ENCODE assay signal across 1 cellular context in the genomic region with DNA sequence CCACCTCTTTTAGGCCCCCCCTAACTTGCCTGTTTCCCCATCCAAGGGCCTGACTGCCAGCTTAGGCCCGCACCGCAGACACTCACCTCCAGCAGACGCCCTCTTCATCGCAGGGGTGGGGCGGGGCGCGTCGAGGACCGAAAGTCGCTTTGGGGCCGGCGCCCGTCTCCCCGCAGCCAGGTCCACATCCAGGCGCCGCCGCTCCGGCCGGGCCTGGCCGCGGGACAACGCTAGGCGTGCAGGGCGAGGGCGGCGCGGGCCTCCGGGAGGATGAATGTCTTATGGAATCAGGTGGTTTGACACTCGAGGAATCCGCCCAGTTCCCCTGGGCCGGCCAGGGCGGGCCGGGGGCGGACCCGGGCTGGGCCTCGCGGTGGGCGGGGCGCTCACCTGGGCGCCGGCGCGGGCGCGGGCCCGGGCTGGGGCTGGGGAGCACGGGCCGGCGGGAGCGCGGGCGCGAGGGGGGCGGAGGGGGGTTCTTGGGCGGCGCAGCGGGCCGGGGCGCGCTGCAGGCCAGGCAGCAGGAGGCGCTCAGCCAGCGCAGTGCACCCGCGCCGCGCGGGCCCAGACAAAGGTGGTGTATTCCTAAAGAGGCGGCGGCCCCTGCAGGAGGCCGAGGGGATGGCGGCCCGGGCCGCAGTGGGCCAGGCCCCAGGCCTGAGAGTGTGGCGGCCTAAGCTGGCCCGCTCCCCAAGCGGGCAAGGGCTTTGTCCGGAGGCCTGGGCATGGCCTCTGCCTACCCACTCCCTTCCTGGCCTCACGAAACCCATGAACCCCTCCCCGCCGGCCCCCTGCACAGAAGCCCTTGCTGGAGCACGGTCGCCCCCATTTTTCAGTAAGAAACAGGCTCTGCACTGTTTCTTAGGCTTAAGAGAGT.
A peak's percentile ranks its signal among the peaks of the same experiment; 100 is the strongest.
TF ChIP-seq lines count a peak whose summit lies in the region.

No MANE protein-coding gene starts in this region.

TF ChIP-seq in H1, 55 proteins besides CTCF, POLR2A, EP300 and RAD21:
- TF ChIP-seq CBX8 (IDR thresholded peaks at IDR 0.05; ENCODE audit: borderline replicate concordance, low read depth, low read length) (no peak), YY1 (IDR thresholded peaks at IDR 0.05; ENCODE audit: low read depth, low read length) (0 out of 2 replicates have a peak, but pooled peaks have one; percentile 39), ASH2L (IDR thresholded peaks at IDR 0.05; ENCODE audit: low read length) (peak; percentile 33), PHF8 (conservative IDR thresholded peaks at IDR 0.05; ENCODE audit: low read depth, low read length) (peak; percentile 53; the same call in 1 of the 2 replicates), KDM4A (IDR thresholded peaks at IDR 0.05; ENCODE audit: low read depth, low read length, severe bottlenecking) (peak; percentile 52), SP1 (IDR thresholded peaks at IDR 0.05; ENCODE audit: low read depth, low read length) (no peak), HDAC2 (IDR thresholded peaks at IDR 0.05; ENCODE audit: borderline replicate concordance in 1 of 2, low read depth in 2 of 2, low read length in 2 of 2) (peak in 1 of 2 experiments; percentile 43; a peak in 1 of 4 replicates)
- TF ChIP-seq, protein P1, sequence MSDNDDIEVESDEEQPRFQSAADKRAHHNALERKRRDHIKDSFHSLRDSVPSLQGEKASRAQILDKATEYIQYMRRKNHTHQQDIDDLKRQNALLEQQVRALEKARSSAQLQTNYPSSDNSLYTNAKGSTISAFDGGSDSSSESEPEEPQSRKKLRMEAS (IDR thresholded peaks at IDR 0.05), result 0 out of 2 replicates have a peak, but pooled peaks have one; percentile 8
